ENCODE assay signal across 8 cellular contexts in the genomic region with DNA sequence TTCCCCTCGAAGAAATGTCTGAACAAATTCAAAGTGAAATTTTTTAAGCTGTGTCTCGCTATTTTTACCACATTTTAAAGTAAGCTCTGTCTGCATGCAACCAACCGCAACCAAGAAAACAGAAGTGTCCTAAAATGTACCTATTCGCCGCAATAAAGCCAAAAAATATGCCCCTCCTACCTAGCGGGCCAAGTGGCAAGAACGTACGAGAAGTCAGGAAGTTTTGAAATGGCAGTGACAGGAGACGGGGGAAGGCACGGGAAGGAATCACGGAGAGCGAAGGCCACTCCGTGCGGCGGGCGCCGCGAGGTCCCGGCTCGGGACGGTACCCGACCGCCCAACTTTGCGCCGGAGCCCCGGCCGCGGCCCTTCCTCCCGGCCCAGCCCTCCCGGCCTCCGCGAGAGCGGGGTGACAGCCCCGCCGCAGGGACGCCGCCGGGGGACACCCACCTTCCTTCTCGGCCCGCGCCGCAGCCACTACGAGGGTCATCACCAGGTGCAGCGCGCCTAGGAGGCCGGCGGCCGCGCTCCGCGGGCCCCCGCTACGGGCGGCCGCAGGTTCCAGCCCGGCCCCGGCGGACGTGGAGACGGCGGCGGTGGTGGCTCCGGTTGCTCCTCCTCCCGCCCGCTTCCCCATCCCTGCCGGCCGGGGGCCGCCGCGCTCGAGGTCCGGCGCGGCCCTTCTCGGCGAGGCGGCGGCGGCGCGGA. TPM values are rescaled to one million over a fixed set of nuclear protein-coding genes. Genes with fewer than 3 reads are reported as not detected.
DNase-seq lines count a peak whose midpoint lies in the region; ATAC-seq lines count a peak whose summit lies in the region.

No MANE protein-coding gene starts in this region.

- peaks cover 2% of the 10 kb centered on the region for H3K36me3 Mint-ChIP-seq in activated CD4-positive, alpha-beta T cell treated with anti-CD3 and anti-CD28 coated beads, Interleukin-2, amount 10 ng/mL, durations not matched to agents 24 days and 14 days (ENCODE audit: low read depth)

- H3K27ac Mint-ChIP-seq in activated CD4-positive, alpha-beta T cell treated with anti-CD3 and anti-CD28 coated beads, Interleukin-2, amount 10 ng/mL, durations not matched to agents 24 days and 14 days, result peak overlapping the region; percentile 98

- intact Hi-C loops in activated CD4-positive, alpha-beta T cell treated with anti-CD3 and anti-CD28 coated beads, Interleukin-2, amount 10 ng/mL, durations not matched to agents 24 days and 14 days (cut with micrococcal nuclease), result loop anchor here (1.0 to 10.0 kb wide), 4 partner anchors 33 to 280 kb away; partner anchors contain the start of gene ZAP70

- no peaks in the 10 kb centered on the region for H3K27me3 ChIP-seq in duodenal mucosa (ENCODE audit: control insufficient read depth in 1 of 2, insufficient read depth in 2 of 2, low read length in 2 of 2)

- H3K36me3 ChIP-seq in duodenal mucosa (ENCODE audit: control insufficient read depth in 1 of 2, insufficient read depth in 2 of 2, low read length in 2 of 2) (no peaks in the 10 kb centered on the region), mesodermal cell (ENCODE audit: control insufficient read depth, insufficient read depth, low read length) (no peaks in the 10 kb centered on the region)

- H3K4me3 Mint-ChIP-seq in activated CD4-positive, alpha-beta T cell treated with anti-CD3 and anti-CD28 coated beads, Interleukin-2, amount 10 ng/mL, durations not matched to agents 24 days and 14 days, result peak overlapping the region; percentile 97

- H3K4me1 Mint-ChIP-seq in activated CD4-positive, alpha-beta T cell treated with anti-CD3 and anti-CD28 coated beads, Interleukin-2, amount 10 ng/mL, durations not matched to agents 24 days and 14 days, result peaks cover 31% of the 10 kb centered on the region

- peaks cover 4% of the 10 kb centered on the region for H3K27me3 Mint-ChIP-seq in activated CD4-positive, alpha-beta T cell treated with anti-CD3 and anti-CD28 coated beads, Interleukin-2, amount 10 ng/mL, durations not matched to agents 24 days and 14 days

- peaks cover 31 to 33% of the 10 kb centered on the region in 2 donors for H3K4me1 ChIP-seq in duodenal mucosa (ENCODE audit: control insufficient read depth in 1 of 2, insufficient read depth in 2 of 2, low read length in 2 of 2)
- H3K4me1 ChIP-seq in mesodermal cell (ENCODE audit: control insufficient read depth, insufficient read depth, low read length, poor library complexity, severe bottlenecking), result peaks cover 3% of the 10 kb centered on the region

- 0 to 1% methylated on average over 54 to 66 of the region's 81 CpGs for WGBS in mesodermal cell (ENCODE audit: insufficient coverage in 2 of 2), 2 experiments

- H3K4me3 ChIP-seq in duodenal mucosa (ENCODE audit: low read depth in 1 of 2, low read length in 2 of 2) (peak overlapping the region; percentile 87 to 98), mesodermal cell (ENCODE audit: extremely low read depth, insufficient read depth, low read length, poor library complexity, severe bottlenecking) (peak overlapping the region; percentile 84)

- no peaks in the 10 kb centered on the region for H3K9me3 Mint-ChIP-seq in activated CD4-positive, alpha-beta T cell treated with anti-CD3 and anti-CD28 coated beads, Interleukin-2, amount 10 ng/mL, durations not matched to agents 24 days and 14 days

- H3K9me3 ChIP-seq in duodenal mucosa (ENCODE audit: control insufficient read depth in 1 of 2, low read length in 2 of 2) (no peaks in the 10 kb centered on the region), mesodermal cell (ENCODE audit: control insufficient read depth, low read length) (no peaks in the 10 kb centered on the region)

- H3K9ac ChIP-seq in duodenal mucosa (ENCODE audit: low read depth in 1 of 2, low read length in 2 of 2), result peak overlapping the region; percentile 79 to 80

- DNase-seq in DMS79 treated with DMSO at 0.1 percent for 48 hours (lab: John Stamatoyannopoulos, UW) (peak; percentile 63), DMS79 (lab: John Stamatoyannopoulos, UW) (no peak), NCI-H1105 treated with DMSO at 0.1 percent for 48 hours (lab: John Stamatoyannopoulos, UW) (peak; percentile 50)
- DNase-seq in activated CD4-positive, alpha-beta T cell treated with anti-CD3 and anti-CD28 coated beads, Interleukin-2, amount 10 ng/mL, durations not matched to agents 24 days and 14 days, result peak; percentile 86
- DNase-seq in stimulated activated CD8-positive, alpha-beta memory T cell treated with anti-CD3 and anti-CD28 coated beads, Interleukin-4, amount 100 ng/mL, for 1 hour (ENCODE audit: low read depth in 2 of 2, low spot score in 1 of 2), result peak; percentile 8 to 14

- peak; percentile 35 for ATAC-seq in HG02678 (IDR thresholded peaks at IDR 0.05; ENCODE audit: unreplicated experiment)

- H3K27ac ChIP-seq in duodenal mucosa (ENCODE audit: low read depth, low read length) (peak overlapping the region; percentile 93), mesodermal cell (ENCODE audit: low read depth, low read length, severe bottlenecking) (peak overlapping the region; percentile 93)

RNA-seq across cellular contexts. Expression of gene TMEM131, which starts 0.6 kb away (rescaled TPM):
- total RNA-seq in activated CD4-positive, alpha-beta T cell treated with anti-CD3 and anti-CD28 coated beads, Interleukin-2, amount 10 ng/mL, durations not matched to agents 24 days and 14 days, result 41.7 and 44.1 TPM in 2 replicates
- polyA plus RNA-seq in mesodermal cell (2013, experiment 1 of 2), result 24.2 TPM
- 25.7 TPM for polyA plus RNA-seq in mesodermal cell (2013, experiment 2 of 2)
